In genomic region chr2:211085056-211085680, GRCh38 we compare ENCODE assay signal across 7 cellular contexts.
DNase-seq lines count a peak whose midpoint lies in the region; ATAC-seq and TF ChIP-seq lines count a peak whose summit lies in the region.

No MANE protein-coding gene starts in this region.

- H3K9me3 ChIP-seq in MM.1S (replicated peaks; ENCODE audit: insufficient read depth, low read length) (no peaks in the 10 kb centered on the region), adrenal gland (replicated peaks in 1 of 3) (no peaks in the 10 kb centered on the region)

- H3K9me2 ChIP-seq in MM.1S (replicated peaks; ENCODE audit: insufficient read depth, low read length) = no peaks in the 10 kb centered on the region

- intact Hi-C loops in adrenal gland (cut with DNase I) = loop anchor here (5.0 to 10.0 kb wide), 2 partner anchors 70 to 72 kb away; no protein-coding TSS in a partner anchor

- peak; percentile 45 for ATAC-seq in GM21619 (IDR thresholded peaks at IDR 0.05; ENCODE audit: unreplicated experiment)

- TF ChIP-seq POLR2A in adrenal gland (IDR thresholded peaks at IDR 0.05) = no peak

- no peak overlapping the region for H3K4me2 ChIP-seq in MM.1S (ENCODE audit: low read depth, low read length)

- peak; percentile 49 for TF ChIP-seq CTCF in GM06990 (IDR thresholded peaks at IDR 0.05; ENCODE audit: insufficient read depth, low read length, poor library complexity, severe bottlenecking)
- TF ChIP-seq CTCF in MM.1S (IDR thresholded peaks at IDR 0.05; ENCODE audit: low read length) = peak; percentile 73
- TF ChIP-seq CTCF in adrenal gland (IDR thresholded peaks at IDR 0.05) = peak; percentile 47 to 74 (median 54)
- peak; percentile 42 for TF ChIP-seq CTCF in kidney epithelial cell (IDR thresholded peaks at IDR 0.05; ENCODE audit: insufficient read depth, low read length, poor library complexity, severe bottlenecking)

- WGBS in adrenal gland, 4 donors = 15 to 18% (median 16%) methylated on average over 5 of the region's 5 CpGs

- H2AFZ ChIP-seq in MM.1S (ENCODE audit: low read length) = no peak overlapping the region

- no peak overlapping the region for H3K4me3 ChIP-seq in GM06990 (replicated peaks; ENCODE audit: low read depth, low read length)
- no peak overlapping the region for H3K4me3 ChIP-seq in MM.1S (ENCODE audit: low read length)
- no peak overlapping the region for H3K4me3 ChIP-seq in adrenal gland
- no peak overlapping the region for H3K4me3 ChIP-seq in kidney epithelial cell (ENCODE audit: low read depth, low read length)

- peaks cover 18% of the 10 kb centered on the region for H3K4me1 ChIP-seq in MM.1S (ENCODE audit: low read length)
- no peaks in the 10 kb centered on the region for H3K4me1 ChIP-seq in adrenal gland (replicated peaks in 1 of 2)

- H3K27me3 ChIP-seq in GM06990 (replicated peaks; ENCODE audit: control insufficient read depth, insufficient read depth, low read length) (no peaks in the 10 kb centered on the region), MM.1S (replicated peaks; ENCODE audit: insufficient read depth, low read length) (no peaks in the 10 kb centered on the region), adrenal gland (no peaks in the 10 kb centered on the region), kidney epithelial cell (ENCODE audit: control insufficient read depth, insufficient read depth, low read length) (no peaks in the 10 kb centered on the region)

- H3K36me3 ChIP-seq in GM06990 (ENCODE audit: control insufficient read depth, insufficient read depth, low read length) (no peaks in the 10 kb centered on the region), MM.1S (replicated peaks; ENCODE audit: insufficient read depth, low read length) (no peaks in the 10 kb centered on the region), adrenal gland (replicated peaks in 1 of 2) (no peaks in the 10 kb centered on the region), kidney epithelial cell (ENCODE audit: control insufficient read depth, insufficient read depth, low read length) (no peaks in the 10 kb centered on the region)

- no peaks in the 10 kb centered on the region for H4K20me1 ChIP-seq in MM.1S (ENCODE audit: insufficient read depth, low read length)

- no peak overlapping the region for H3K9ac ChIP-seq in MM.1S (ENCODE audit: low read length)

- no peak overlapping the region for H3K27ac ChIP-seq in MM.1S (ENCODE audit: low read length)
- no peak overlapping the region for H3K27ac ChIP-seq in adrenal gland

- H3F3A ChIP-seq in MM.1S (ENCODE audit: insufficient read depth, low read length) = no peaks in the 10 kb centered on the region

- H3K79me2 ChIP-seq in MM.1S (ENCODE audit: low read length) = no peaks in the 10 kb centered on the region

- DNase-seq in GM06990 (ENCODE audit: extremely low read depth, insufficient read length) (no peak), MM.1S (peak; percentile 60), adrenal gland (peak in 3 of 7 donors; percentile 9 to 22 (median 21)), kidney epithelial cell (ENCODE audit: low read depth) (no peak), nucleus accumbens (lab: John Stamatoyannopoulos, UW) (no peak), NCI-H1436 treated with DMSO at 0.1 percent for 48 hours (lab: John Stamatoyannopoulos, UW) (no peak)
